24 cellular contexts compared by ENCODE assay signal in the genomic region with DNA sequence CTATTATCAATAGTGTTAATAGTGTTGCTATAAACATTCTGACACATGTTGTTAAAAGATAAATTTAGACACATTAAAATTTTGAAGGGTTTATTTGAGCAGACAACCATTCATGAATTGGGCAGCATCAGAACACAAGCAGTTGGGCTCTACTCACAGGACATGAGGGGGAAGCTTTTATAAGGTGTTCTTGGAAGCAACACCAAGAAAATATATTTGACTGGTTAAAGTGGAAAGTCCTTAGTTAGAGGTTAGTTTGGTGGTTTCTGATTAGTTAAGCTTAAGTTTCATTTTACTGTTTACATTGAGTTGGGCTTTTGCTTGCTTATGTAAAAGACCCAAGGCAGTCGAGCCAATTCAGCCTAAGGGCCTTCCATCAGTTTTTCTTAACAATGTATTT.
DNase-seq lines count a peak whose midpoint lies in the region; ATAC-seq, FAIRE-seq and TF ChIP-seq lines count a peak whose summit lies in the region.
"Had no signal": no experiment of that assay in that cellular context is flagged by ENCODE, and none has a peak within 500 bp of the region (broad histone marks: within the 10 kb centered on the region; RNA-seq: fewer than 3 reads in every experiment).

No MANE protein-coding gene starts in this region.

- peaks cover 0 to 11% of the 10 kb centered on the region in 2 donors for H3K9me3 Mint-ChIP-seq in stimulated activated naive CD8-positive, alpha-beta T cell treated with anti-CD3 and anti-CD28 coated beads, Interleukin-15, amount 100 ng/mL, for 72 hours
- H3K9me3 Mint-ChIP-seq: CD4-positive, alpha-beta T cell; GM23338; H9; HFFc6 had no signal

- no peak overlapping the region for H3K4me3 ChIP-seq in GM12878
- H3K4me3 ChIP-seq in adrenal gland: no peak overlapping the region
- H3K4me3 ChIP-seq: BLaER1 treated with 17β-estradiol and CSF1 and Interleukin-3, amounts not matched to agents 10 nM and 100 nM; GM23338 had no signal

- H3K79me2 ChIP-seq in GM12878 (ENCODE audit: control insufficient read depth, insufficient read depth, low read length): no peaks in the 10 kb centered on the region

- SMC1A ChIA-PET in GM12878 (lab: Charles Lee; ENCODE audit: uncharacterized antibody, unreplicated experiment): interaction anchor here (0.6 to 5.1 kb wide), 6 partner anchors 8 to 219 kb away, joined by 3 to 18 read pairs (median 5); no protein-coding TSS in a partner anchor

- in situ Hi-C loops in GM12878 (cut with MboI): no loop called here

- intact Hi-C loops in GM12878 (cut with micrococcal nuclease; ENCODE audit: unreplicated experiment): no loop called here
- intact Hi-C loops in adrenal gland (cut with DNase I): no loop called here

- TF ChIP-seq EP300 in GM12878 (IDR thresholded peaks at IDR 0.05; ENCODE audit: borderline replicate concordance in 1 of 2, control insufficient read depth in 1 of 2, low read depth in 2 of 2, low read length in 2 of 2): no peak

- H3K4me2 ChIP-seq in GM12878 (ENCODE audit: control insufficient read depth, insufficient read depth): no peak overlapping the region
- H3K4me2 ChIP-seq: BLaER1 treated with 17β-estradiol and CSF1 and Interleukin-3, amounts not matched to agents 10 nM and 100 nM; GM23338 had no signal

- no peaks in the 10 kb centered on the region for H4K20me1 ChIP-seq in GM12878 (ENCODE audit: control insufficient read depth, insufficient read depth)
- H4K20me1 ChIP-seq: BLaER1 treated with 17β-estradiol and CSF1 and Interleukin-3, amounts not matched to agents 10 nM and 100 nM had no signal

- peaks cover 10% of the 10 kb centered on the region for H3K4me1 Mint-ChIP-seq in stimulated activated naive CD8-positive, alpha-beta T cell treated with anti-CD3 and anti-CD28 coated beads, Interleukin-15, amount 100 ng/mL, for 72 hours
- H3K4me1 Mint-ChIP-seq: CD14-positive monocyte; CD8-positive, alpha-beta memory T cell; GM23338; H9 had no signal

- POLR2A ChIA-PET in GM12878 (lab: Charles Lee): interaction anchor here (1.6 kb wide), 1 partner anchor 8 kb away, joined by 4 read pairs; no protein-coding TSS in a partner anchor

- TF ChIP-seq POLR2A in GM12878 (IDR thresholded peaks at IDR 0.05; ENCODE audit: low read depth, low read length): no peak
- TF ChIP-seq POLR2A in adrenal gland (IDR thresholded peaks at IDR 0.05): no peak

- FAIRE-seq in GM12878 (lab: Jason Lieb, UNC): peak; percentile 61
- FAIRE-seq: A204.1, D721Med, GM12892 had no signal

- RAD21 ChIA-PET in GM12878 (lab: Charles Lee; ENCODE audit: unreplicated experiment): interaction anchor here (1.0 to 1.4 kb wide), 2 partner anchors 16 to 1156 kb away, joined by 3 to 4 read pairs; no protein-coding TSS in a partner anchor

- H3K27me3 ChIP-seq in GM12878 (replicated peaks in 1 of 2; ENCODE audit: control insufficient read depth in 2 of 2, insufficient read depth in 2 of 2, low read length in 1 of 2): no peaks in the 10 kb centered on the region
- H3K27me3 ChIP-seq in adrenal gland: no peaks in the 10 kb centered on the region
- H3K27me3 ChIP-seq: BE2C; BLaER1 treated with 17β-estradiol and CSF1 and Interleukin-3, amounts not matched to agents 10 nM and 100 nM had no signal

- H3K27ac ChIP-seq in GM12878 (ENCODE audit: control insufficient read depth, insufficient read depth) (no peak overlapping the region), adrenal gland (no peak overlapping the region)
- H3K27ac ChIP-seq: 22Rv1; BLaER1 treated with 17β-estradiol and CSF1 and Interleukin-3, amounts not matched to agents 10 nM and 100 nM had no signal

- TF ChIP-seq RAD21 in GM12878 (IDR thresholded peaks at IDR 0.05; ENCODE audit: insufficient read depth, low read depth, low read length): no peak

- no peaks in the 10 kb centered on the region for H3K4me1 ChIP-seq in GM12878 (ENCODE audit: control insufficient read depth, insufficient read depth, low read length)
- H3K4me1 ChIP-seq in adrenal gland (replicated peaks in 1 of 2): peaks cover 0 to 9% of the 10 kb centered on the region in 2 donors
- H3K4me1 ChIP-seq: BLaER1 treated with 17β-estradiol and CSF1 and Interleukin-3, amounts not matched to agents 10 nM and 100 nM had no signal

- CTCF ChIA-PET in GM12878 (lab: Yijun Ruan, JAX): interaction anchor here (1.1 to 1.2 kb wide), 2 partner anchors 11 to 58 kb away, joined by 3 to 4 read pairs; no protein-coding TSS in a partner anchor

- BruUV-seq in GM12878 (replicated peaks; lab: Mats Ljungman, UMichigan): no TSS peak

- peak overlapping the region in 1 of 2 donors; percentile 38 for H3K4me3 Mint-ChIP-seq in stimulated activated naive CD8-positive, alpha-beta T cell treated with anti-CD3 and anti-CD28 coated beads, Interleukin-15, amount 100 ng/mL, for 72 hours
- H3K4me3 Mint-ChIP-seq: CD14-positive monocyte; CD4-positive, alpha-beta T cell; CD8-positive, alpha-beta memory T cell; GM23338; H9; HFFc6 had no signal

- peaks cover 21% of the 10 kb centered on the region for H3K27me3 Mint-ChIP-seq in stimulated activated naive CD8-positive, alpha-beta T cell treated with anti-CD3 and anti-CD28 coated beads, Interleukin-15, amount 100 ng/mL, for 72 hours
- H3K27me3 Mint-ChIP-seq: CD4-positive, alpha-beta T cell had no signal

- no peak overlapping the region for H3K9ac ChIP-seq in GM12878 (ENCODE audit: control insufficient read depth, insufficient read depth, low read length)
- H3K9ac ChIP-seq: BLaER1 treated with 17β-estradiol and CSF1 and Interleukin-3, amounts not matched to agents 10 nM and 100 nM had no signal

- no peak overlapping the region for H2AFZ ChIP-seq in GM12878 (ENCODE audit: control insufficient read depth, low read depth, low read length)
- H2AFZ ChIP-seq: GM23338 had no signal

- H3K36me3 ChIP-seq in GM12878 (ENCODE audit: control insufficient read depth in 2 of 2, insufficient read depth in 2 of 2, low read length in 1 of 2) (no peaks in the 10 kb centered on the region), adrenal gland (replicated peaks in 1 of 2) (no peaks in the 10 kb centered on the region)
- H3K36me3 ChIP-seq: BE2C; BLaER1 treated with 17β-estradiol and CSF1 and Interleukin-3, amounts not matched to agents 10 nM and 100 nM had no signal

- DNase-seq in NCI-H146 treated with DMSO at 0.1 percent for 48 hours (lab: John Stamatoyannopoulos, UW; ENCODE audit: unreplicated experiment) (peak; percentile 43), NCI-H146 (lab: John Stamatoyannopoulos, UW) (no peak), NCI-H526 treated with DMSO at 0.1 percent for 48 hours (lab: John Stamatoyannopoulos, UW) (peak; percentile 68), GM12878 (ENCODE audit: low read depth, low spot score) (no peak), adrenal gland (no peak)
- DNase-seq in stimulated activated naive CD8-positive, alpha-beta T cell treated with anti-CD3 and anti-CD28 coated beads, Interleukin-15, amount 100 ng/mL, for 72 hours: no peak
- no peak for DNase-seq in stimulated activated naive CD8-positive, alpha-beta T cell treated with anti-CD3 and anti-CD28 coated beads, Interleukin-15, Interleukin-2, amounts not matched to agents 100 U/mL and 50 U/mL, for 24 hours
- DNase-seq: BE2C; CD4-positive, alpha-beta T cell; CD8-positive, alpha-beta memory T cell; DMS 273 treated with DMSO at 0.1 percent for 48 hours; DMS79 treated with DMSO at 0.1 percent for 48 hours; GF-D8; H9; HFFc6 had no signal

- TF ChIP-seq CTCF in GM12878 (IDR thresholded peaks at IDR 0.05 in 2 of 3, conservative IDR thresholded peaks at IDR 0.05 in 1 of 3; ENCODE audit: control insufficient read depth in 2 of 3, extremely low read depth in 1 of 3, insufficient read depth in 1 of 3, low read depth in 3 of 3, low read length in 3 of 3) (no peak), adrenal gland (IDR thresholded peaks at IDR 0.05) (no peak)

- H3K9me3 ChIP-seq in GM12878 (replicated peaks; ENCODE audit: control insufficient read depth, insufficient read depth, low read length): no peaks in the 10 kb centered on the region
- no peaks in the 10 kb centered on the region for H3K9me3 ChIP-seq in adrenal gland (replicated peaks in 1 of 3)
- H3K9me3 ChIP-seq: BE2C; BLaER1 treated with 17β-estradiol and CSF1 and Interleukin-3, amounts not matched to agents 10 nM and 100 nM had no signal

- no peak overlapping the region for H3K27ac Mint-ChIP-seq in stimulated activated naive CD8-positive, alpha-beta T cell treated with anti-CD3 and anti-CD28 coated beads, Interleukin-15, amount 100 ng/mL, for 72 hours
- H3K27ac Mint-ChIP-seq: CD14-positive monocyte; CD4-positive, alpha-beta T cell; CD8-positive, alpha-beta memory T cell; GM23338; H9; HFFc6 had no signal

- ATAC-seq in stimulated activated naive CD8-positive, alpha-beta T cell treated with anti-CD3 and anti-CD28 coated beads, Interleukin-15, amount 100 ng/mL, for 72 hours: peak; percentile 54
- no peak for ATAC-seq in stimulated activated naive CD8-positive, alpha-beta T cell treated with anti-CD3 and anti-CD28 coated beads, Interleukin-15, Interleukin-2, amounts not matched to agents 100 U/mL and 50 U/mL, for 24 hours
- ATAC-seq in GM12878 (peak; percentile 64), GM18867 (IDR thresholded peaks at IDR 0.05; ENCODE audit: unreplicated experiment) (no peak)
- ATAC-seq: GM23338, HCT116 had no signal

- 30% methylated on average over 1 of the region's 1 CpG for WGBS in GM12878 (ENCODE audit: insufficient coverage, insufficient replicate concordance, low lambda C conversion rate, missing lambda C conversion rate)
- 88 to 100% (median 93%) methylated on average over 1 of the region's 1 CpG for WGBS in adrenal gland, 4 donors

TF ChIP-seq in GM12878, 131 proteins besides CTCF, POLR2A, EP300 and RAD21 (continues in another document):
- no peak for TF ChIP-seq STAT3 (IDR thresholded peaks at IDR 0.05; ENCODE audit: low read depth, low read length)
- TF ChIP-seq TCF3 (IDR thresholded peaks at IDR 0.05; ENCODE audit: borderline replicate concordance, insufficient read depth, low read depth, low read length): no peak
- TF ChIP-seq SMAD5 (IDR thresholded peaks at IDR 0.05; ENCODE audit: low read depth): no peak
- no peak for TF ChIP-seq MXI1 (IDR thresholded peaks at IDR 0.05; ENCODE audit: low read depth, low read length)
- no peak for TF ChIP-seq PAX8 (IDR thresholded peaks at IDR 0.05)
- TF ChIP-seq IRF4 (IDR thresholded peaks at IDR 0.05; ENCODE audit: low read depth, low read length): no peak
- no peak for TF ChIP-seq NR2C1 (IDR thresholded peaks at IDR 0.05)

Comparison
In these comparisons a context has a peak if more than half of its experiments do, and no peak if none do; other contexts are left out.
1. DNase-seq: peak in NCI-H146 treated with DMSO at 0.1 percent for 48 hours (single experiment) and NCI-H526 treated with DMSO at 0.1 percent for 48 hours (single experiment); none in NCI-H146 (single experiment), stimulated activated naive CD8-positive, alpha-beta T cell treated with anti-CD3 and anti-CD28 coated beads, Interleukin-15, amount 100 ng/mL, for 72 hours (0 of 2), stimulated activated naive CD8-positive, alpha-beta T cell treated with anti-CD3 and anti-CD28 coated beads, Interleukin-15, Interleukin-2, amounts not matched to agents 100 U/mL and 50 U/mL, for 24 hours (single experiment), GM12878 (single experiment) and adrenal gland (0 of 7).
2. ATAC-seq: peak in stimulated activated naive CD8-positive, alpha-beta T cell treated with anti-CD3 and anti-CD28 coated beads, Interleukin-15, amount 100 ng/mL, for 72 hours (single experiment) and GM12878 (single experiment); none in stimulated activated naive CD8-positive, alpha-beta T cell treated with anti-CD3 and anti-CD28 coated beads, Interleukin-15, Interleukin-2, amounts not matched to agents 100 U/mL and 50 U/mL, for 24 hours (single experiment) and GM18867 (single experiment).